40 cellular contexts compared by ENCODE assay signal in the genomic region with DNA sequence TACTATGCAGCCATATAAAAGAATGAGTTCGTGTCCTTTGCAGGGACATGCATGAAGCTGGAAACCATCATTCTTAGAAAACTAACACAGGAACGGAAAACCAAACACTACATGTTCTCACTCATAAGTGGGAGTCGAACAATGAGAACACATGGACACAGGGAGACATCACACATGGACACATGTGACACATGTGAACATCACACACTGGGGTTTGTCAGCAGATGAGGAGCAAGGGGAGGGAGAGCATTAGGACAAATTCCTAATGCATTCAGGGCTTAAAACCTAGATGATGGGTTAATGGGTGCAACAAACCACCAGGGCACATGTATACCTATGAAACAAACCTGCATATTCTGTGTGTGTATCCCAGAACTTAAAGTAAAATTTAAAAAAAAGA.
"Had no signal": no experiment of that assay in that cellular context is flagged by ENCODE, and none has a peak within 500 bp of the region (broad histone marks: within the 10 kb centered on the region; RNA-seq: fewer than 3 reads in every experiment).

No MANE protein-coding gene starts in this region.

- H3K4me1 Mint-ChIP-seq: activated naive CD4-positive, alpha-beta T cell treated with anti-CD3 and anti-CD28 coated beads, Interleukin-2, amount 10 ng/mL, durations not matched to agents 7 days and 5 days; activated naive CD4-positive, alpha-beta T cell treated with anti-CD3 and anti-CD28 coated beads, Interleukin-2, amount 50 U/mL, for 24 hours; activated naive CD8-positive, alpha-beta T cell treated with anti-CD3 and anti-CD28 coated beads for 36 hours; activated naive CD8-positive, alpha-beta T cell treated with anti-CD3 and anti-CD28 coated beads, Interleukin-2, amount 10 ng/mL, durations not matched to agents 7 days and 5 days; activated naive CD8-positive, alpha-beta T cell treated with anti-CD3 and anti-CD28 coated beads, Interleukin-2, amount 50 U/mL, for 24 hours; activated T-helper 17 cell treated with anti-CD3 and anti-CD28 coated beads, Interleukin-2, amount 50 U/mL, for 72 hours; brain; central memory CD8-positive, alpha-beta T cell had no signal

- H3K36me3 ChIP-seq: adrenal gland, ascending aorta, brain microvascular endothelial cell, breast epithelium, cardiac muscle cell had no signal

- H3K27ac Mint-ChIP-seq: activated naive CD4-positive, alpha-beta T cell treated with anti-CD3 and anti-CD28 coated beads for 36 hours; activated naive CD4-positive, alpha-beta T cell treated with anti-CD3 and anti-CD28 coated beads, Interleukin-2, amount 10 ng/mL, durations not matched to agents 7 days and 5 days; activated naive CD4-positive, alpha-beta T cell treated with anti-CD3 and anti-CD28 coated beads, Interleukin-2, amount 50 U/mL, for 24 hours; activated naive CD4-positive, alpha-beta T cell treated with anti-CD3 and anti-CD28 coated beads, Interleukin-2, amount 50 U/mL, for 72 hours; activated naive CD8-positive, alpha-beta T cell; activated naive CD8-positive, alpha-beta T cell treated with anti-CD3 and anti-CD28 coated beads for 36 hours; activated naive CD8-positive, alpha-beta T cell treated with anti-CD3 and anti-CD28 coated beads, Interleukin-2, amount 10 ng/mL, durations not matched to agents 7 days and 5 days; activated naive CD8-positive, alpha-beta T cell treated with anti-CD3 and anti-CD28 coated beads, Interleukin-2, amount 50 U/mL, for 24 hours; activated T-cell treated with anti-CD3 and anti-CD28 coated beads, Interleukin-2, amount 50 U/mL, for 24 hours; activated T-cell treated with anti-CD3 and anti-CD28 coated beads, Interleukin-2, amount 50 U/mL, for 72 hours; activated T-helper 1 cell treated with anti-CD3 and anti-CD28 coated beads, Interleukin-12 subunit alpha, Interleukin-12 subunit beta, Interleukin-2, Interleukin-4 antibody, amounts not matched to agents 30 ng/mL and 10 ng/mL and 1 ng/mL, durations not matched to agents 14 hours and 24 hours and 36 hours; activated T-helper 17 cell treated with anti-CD3 and anti-CD28 coated beads, Interleukin-2, amount 50 U/mL, for 72 hours; activated T-helper 2 cell treated with anti-CD3 and anti-CD28 coated beads, Interferon-gamma antibody, Interleukin-2, Interleukin-4, amounts not matched to agents 10 μg/mL and 5 μg/mL and 100 μg/mL, durations not matched to agents 14 hours and 24 hours and 36 hours; brain had no signal

- ATAC-seq: activated naive CD4-positive, alpha-beta T cell treated with anti-CD3 and anti-CD28 coated beads, Interleukin-2, amount 50 U/mL, for 72 hours; activated naive CD8-positive, alpha-beta T cell treated with anti-CD3 and anti-CD28 coated beads, Interleukin-2, amount 50 U/mL, for 24 hours; activated T-cell treated with anti-CD3 and anti-CD28 coated beads, Interleukin-2, amount 50 U/mL, for 4 hours; activated T-cell treated with anti-CD3 and anti-CD28 coated beads, Interleukin-2, amount 50 U/mL, for 72 hours; activated T-helper 17 cell treated with anti-CD3 and anti-CD28 coated beads, Interleukin-2, amount 50 U/mL, for 72 hours; body of pancreas had no signal

- H3K4me3 ChIP-seq: adrenal gland, ascending aorta, body of pancreas, breast epithelium, cardiac muscle cell had no signal

- H3K9me3 Mint-ChIP-seq: activated naive CD4-positive, alpha-beta T cell treated with anti-CD3 and anti-CD28 coated beads, Interleukin-2, amount 10 ng/mL, durations not matched to agents 7 days and 5 days; activated naive CD4-positive, alpha-beta T cell treated with anti-CD3 and anti-CD28 coated beads, Interleukin-2, amount 50 U/mL, for 24 hours; activated T-cell treated with anti-CD3 and anti-CD28 coated beads, Interleukin-2, amount 50 U/mL, for 4 hours; activated T-helper 2 cell treated with anti-CD3 and anti-CD28 coated beads, Interferon-gamma antibody, Interleukin-2, Interleukin-4, amounts not matched to agents 10 μg/mL and 5 μg/mL and 100 μg/mL, durations not matched to agents 14 hours and 24 hours and 36 hours; brain had no signal

- H3K4me3 Mint-ChIP-seq: activated naive CD4-positive, alpha-beta T cell treated with anti-CD3 and anti-CD28 coated beads for 36 hours; activated naive CD4-positive, alpha-beta T cell treated with anti-CD3 and anti-CD28 coated beads, Interleukin-2, amount 10 ng/mL, durations not matched to agents 7 days and 5 days; activated naive CD4-positive, alpha-beta T cell treated with anti-CD3 and anti-CD28 coated beads, Interleukin-2, amount 50 U/mL, for 24 hours; activated naive CD8-positive, alpha-beta T cell; activated naive CD8-positive, alpha-beta T cell treated with anti-CD3 and anti-CD28 coated beads for 36 hours; activated naive CD8-positive, alpha-beta T cell treated with anti-CD3 and anti-CD28 coated beads, Interleukin-2, amount 10 ng/mL, durations not matched to agents 7 days and 5 days; activated naive CD8-positive, alpha-beta T cell treated with anti-CD3 and anti-CD28 coated beads, Interleukin-2, amount 50 U/mL, for 24 hours; activated T-cell treated with anti-CD3 and anti-CD28 coated beads, Interleukin-2, amount 50 U/mL, for 24 hours; activated T-cell treated with anti-CD3 and anti-CD28 coated beads, Interleukin-2, amount 50 U/mL, for 4 hours; activated T-cell treated with anti-CD3 and anti-CD28 coated beads, Interleukin-2, amount 50 U/mL, for 72 hours; activated T-helper 1 cell treated with anti-CD3 and anti-CD28 coated beads, Interleukin-12 subunit alpha, Interleukin-12 subunit beta, Interleukin-2, Interleukin-4 antibody, amounts not matched to agents 30 ng/mL and 10 ng/mL and 1 ng/mL, durations not matched to agents 14 hours and 24 hours and 36 hours; activated T-helper 17 cell treated with anti-CD3 and anti-CD28 coated beads, Interleukin-2, amount 50 U/mL, for 72 hours; brain; central memory CD8-positive, alpha-beta T cell had no signal

- H3K27me3 ChIP-seq: adrenal gland, ascending aorta, body of pancreas, brain microvascular endothelial cell, breast epithelium, cardiac muscle cell had no signal

- H3K27ac ChIP-seq: adrenal gland, ascending aorta, body of pancreas, brain microvascular endothelial cell, breast epithelium, cardiac muscle cell had no signal

- H3K27me3 Mint-ChIP-seq: activated naive CD4-positive, alpha-beta T cell treated with anti-CD3 and anti-CD28 coated beads, Interleukin-2, amount 10 ng/mL, durations not matched to agents 7 days and 5 days; activated naive CD4-positive, alpha-beta T cell treated with anti-CD3 and anti-CD28 coated beads, Interleukin-2, amount 50 U/mL, for 24 hours; activated naive CD8-positive, alpha-beta T cell; activated naive CD8-positive, alpha-beta T cell treated with anti-CD3 and anti-CD28 coated beads, Interleukin-2, amount 10 ng/mL, durations not matched to agents 7 days and 5 days; activated naive CD8-positive, alpha-beta T cell treated with anti-CD3 and anti-CD28 coated beads, Interleukin-2, amount 50 U/mL, for 24 hours; activated T-helper 17 cell treated with anti-CD3 and anti-CD28 coated beads, Interleukin-2, amount 50 U/mL, for 72 hours; brain; central memory CD8-positive, alpha-beta T cell had no signal

- H3K9me3 ChIP-seq: adrenal gland, ascending aorta, body of pancreas, breast epithelium had no signal

- H3K36me3 Mint-ChIP-seq: activated naive CD4-positive, alpha-beta T cell treated with anti-CD3 and anti-CD28 coated beads, Interleukin-2, amount 10 ng/mL, durations not matched to agents 7 days and 5 days; activated naive CD4-positive, alpha-beta T cell treated with anti-CD3 and anti-CD28 coated beads, Interleukin-2, amount 50 U/mL, for 24 hours; activated naive CD4-positive, alpha-beta T cell treated with anti-CD3 and anti-CD28 coated beads, Interleukin-2, amount 50 U/mL, for 72 hours; activated naive CD8-positive, alpha-beta T cell; activated naive CD8-positive, alpha-beta T cell treated with anti-CD3 and anti-CD28 coated beads for 36 hours; activated naive CD8-positive, alpha-beta T cell treated with anti-CD3 and anti-CD28 coated beads, Interleukin-2, amount 10 ng/mL, durations not matched to agents 7 days and 5 days had no signal

- DNase-seq: activated effector memory CD4-positive, alpha-beta T cell treated with anti-CD3 and anti-CD28 coated beads, Interleukin-2, amount 50 U/mL, for 16 hours; activated effector memory CD4-positive, alpha-beta T cell treated with Interleukin-2 at 50 U/mL for 16 hours; activated gamma-delta T cell; activated gamma-delta T cell treated with Interleukin-2 at 50 U/mL for 16 hours; activated naive CD4-positive, alpha-beta T cell; activated naive CD4-positive, alpha-beta T cell treated with anti-CD3 and anti-CD28 coated beads for 36 hours; activated naive CD4-positive, alpha-beta T cell treated with anti-CD3 and anti-CD28 coated beads, Interleukin-2, amount 10 ng/mL, durations not matched to agents 7 days and 5 days; activated naive CD4-positive, alpha-beta T cell treated with anti-CD3 and anti-CD28 coated beads, Interleukin-2, amount 50 U/mL, for 16 hours; activated naive CD4-positive, alpha-beta T cell treated with Interleukin-2 at 50 U/mL for 16 hours; activated naive CD8-positive, alpha-beta T cell treated with anti-CD3 and anti-CD28 coated beads for 36 hours; activated naive CD8-positive, alpha-beta T cell treated with anti-CD3 and anti-CD28 coated beads, Interleukin-2, amount 10 ng/mL, durations not matched to agents 7 days and 5 days; activated naive CD8-positive, alpha-beta T cell treated with anti-CD3 and anti-CD28 coated beads, Interleukin-2, amount 50 U/mL, for 24 hours; activated T-cell treated with anti-CD3 and anti-CD28 coated beads, Interleukin-2, amount 50 U/mL, for 1 hour; activated T-cell treated with anti-CD3 and anti-CD28 coated beads, Interleukin-2, amount 50 U/mL, for 24 hours; activated T-cell treated with anti-CD3 and anti-CD28 coated beads, Interleukin-2, amount 50 U/mL, for 4 hours; activated T-cell treated with anti-CD3 and anti-CD28 coated beads, Interleukin-2, amount 50 U/mL, for 48 hours; activated T-cell treated with anti-CD3 and anti-CD28 coated beads, Interleukin-2, amount 50 U/mL, for 72 hours; adrenal gland; amniotic stem cell; amygdala; anterior cingulate cortex; aorta; body of pancreas; brain microvascular endothelial cell; caudate nucleus; central memory CD4-positive, alpha-beta T cell; cerebellar nuclear complex had no signal

- H3K4me1 ChIP-seq: adrenal gland, ascending aorta, body of pancreas, breast epithelium had no signal

- FAIRE-seq: astrocyte, bronchial epithelial cell had no signal
